1 cellular context compared by ENCODE assay signal in genomic region chr15:76150508-76150907, GRCh38.
TF ChIP-seq lines count a peak whose summit lies in the region.

No MANE protein-coding gene starts in this region.

TF ChIP-seq in HCT116, 20 proteins besides CTCF, POLR2A, EP300 and RAD21 (continued from another document):
- TF ChIP-seq EZH2phosphoT487 (IDR thresholded peaks at IDR 0.05; ENCODE audit: borderline replicate concordance) (no peak), MAX (IDR thresholded peaks at IDR 0.05) (no peak), POLR2AphosphoS5 (IDR thresholded peaks at IDR 0.05; ENCODE audit: low read depth, low read length) (no peak), FOSL1 (IDR thresholded peaks at IDR 0.05; ENCODE audit: low read depth) (no peak)
